In genomic region chr16:89906141-89907025, GRCh38 we compare ENCODE assay signal across 25 cellular contexts. TPM values are rescaled to one million over a fixed set of nuclear protein-coding genes. Genes with fewer than 3 reads are reported as not detected.
DNase-seq lines count a peak whose midpoint lies in the region; ATAC-seq and TF ChIP-seq lines count a peak whose summit lies in the region.
"Had no signal": no experiment of that assay in that cellular context is flagged by ENCODE, and none has a peak within 500 bp of the region (broad histone marks: within the 10 kb centered on the region; RNA-seq: fewer than 3 reads in every experiment).

No MANE protein-coding gene starts in this region.

- no peak overlapping the region for H3K27ac Mint-ChIP-seq in HFFc6
- peak overlapping the region; percentile 11 to 24 for H3K27ac Mint-ChIP-seq in natural killer cell
- H3K27ac Mint-ChIP-seq: activated naive CD4-positive, alpha-beta T cell treated with anti-CD3 and anti-CD28 coated beads, Interleukin-2, amount 50 U/mL, for 72 hours; activated T-helper 2 cell treated with anti-CD3 and anti-CD28 coated beads, Interferon-gamma antibody, Interleukin-2, Interleukin-4, amounts not matched to agents 10 μg/mL and 5 μg/mL and 100 μg/mL, durations not matched to agents 14 hours and 24 hours and 36 hours; memory B cell had no signal

- peaks cover 60% of the 10 kb centered on the region for H3K36me3 ChIP-seq in BE2C
- H3K36me3 ChIP-seq: uterus had no signal

- peaks cover 30% of the 10 kb centered on the region for H3K4me1 ChIP-seq in BE2C
- H3K4me1 ChIP-seq: uterus had no signal

- H3K27me3 ChIP-seq in BE2C, result no peaks in the 10 kb centered on the region
- H3K27me3 ChIP-seq: neutrophil, suprapubic skin, uterus had no signal

- peak overlapping the region; percentile 15 for H3K4me3 ChIP-seq in BE2C (ENCODE audit: low read depth, low read length)
- H3K4me3 ChIP-seq: suprapubic skin, uterus had no signal

- H3K4me1 Mint-ChIP-seq in HFFc6 (ENCODE audit: low read depth), result no peaks in the 10 kb centered on the region
- H3K4me1 Mint-ChIP-seq in natural killer cell, result peaks cover 0 to 17% of the 10 kb centered on the region in 2 donors

- intact Hi-C loops in natural killer cell (cut with micrococcal nuclease), result no loop called here

- H3K9me3 Mint-ChIP-seq in HFFc6 (peaks cover 7% of the 10 kb centered on the region; the same call in 1 of the 2 replicates), natural killer cell (no peaks in the 10 kb centered on the region)
- H3K9me3 Mint-ChIP-seq: activated naive CD4-positive, alpha-beta T cell treated with anti-CD3 and anti-CD28 coated beads, Interleukin-2, amount 50 U/mL, for 72 hours; activated T-helper 2 cell treated with anti-CD3 and anti-CD28 coated beads, Interferon-gamma antibody, Interleukin-2, Interleukin-4, amounts not matched to agents 10 μg/mL and 5 μg/mL and 100 μg/mL, durations not matched to agents 14 hours and 24 hours and 36 hours; CD4-positive, CD25-positive, alpha-beta regulatory T cell; memory B cell had no signal

- peaks cover 3% of the 10 kb centered on the region for H3K27me3 Mint-ChIP-seq in HFFc6 (ENCODE audit: insufficient read depth)
- H3K27me3 Mint-ChIP-seq in natural killer cell (ENCODE audit: low read depth in 2 of 2), result no peaks in the 10 kb centered on the region
- H3K27me3 Mint-ChIP-seq: CD4-positive, CD25-positive, alpha-beta regulatory T cell; memory B cell had no signal

- H3K27ac ChIP-seq in angular gyrus (ENCODE audit: low read depth, low read length), result peak overlapping the region; percentile 12
- H3K27ac ChIP-seq: epithelial cell of prostate, neutrophil, suprapubic skin, uterus had no signal

- H3K4me3 Mint-ChIP-seq in HFFc6 (no peak overlapping the region), natural killer cell (no peak overlapping the region)
- H3K4me3 Mint-ChIP-seq: CD4-positive, CD25-positive, alpha-beta regulatory T cell; memory B cell had no signal

- no peaks in the 10 kb centered on the region for H3K9me3 ChIP-seq in BE2C
- H3K9me3 ChIP-seq: neutrophil, suprapubic skin, uterus had no signal

- peak; percentile 80 for DNase-seq in BE2C
- DNase-seq in HFFc6, result no peak
- no peak for DNase-seq in natural killer cell
- no peak for DNase-seq in pons (ENCODE audit: low spot score)
- DNase-seq: activated CD4-positive, alpha-beta T cell treated with anti-CD3 and anti-CD28 coated beads, Interleukin-2, amount 50 U/mL, for 1 hour; activated CD8-positive, alpha-beta memory T cell treated with anti-CD3 and anti-CD28 coated beads, Interleukin-2, amount 50 U/mL, for 48 hours; CD4-positive, CD25-positive, alpha-beta regulatory T cell; EL; HCEC 1CT; KG1; NCI-H1694 treated with DMSO at 0.1 percent for 48 hours; NCI-H2227 treated with DMSO at 0.1 percent for 48 hours; RPMI8226; small intestine; stimulated activated CD4-positive, alpha-beta T cell treated with anti-CD3 and anti-CD28 coated beads, Interleukin-1b, Interleukin-23, amount 100 ng/mL, for 48 hours; uterus had no signal

- ATAC-seq in natural killer cell (peak in 2 of 3 donors; percentile 34 to 40), HG03342 (IDR thresholded peaks at IDR 0.05; ENCODE audit: unreplicated experiment) (no peak), HG03432 (IDR thresholded peaks at IDR 0.05; ENCODE audit: unreplicated experiment) (no peak)
- ATAC-seq: activated naive CD4-positive, alpha-beta T cell treated with anti-CD3 and anti-CD28 coated beads, Interleukin-2, amount 50 U/mL, for 72 hours had no signal

- H3K36me3 Mint-ChIP-seq in HFFc6 (ENCODE audit: low read depth) (peaks cover 24% of the 10 kb centered on the region), natural killer cell (no peaks in the 10 kb centered on the region)

- TF ChIP-seq CTCF in BE2C (IDR thresholded peaks at IDR 0.05; ENCODE audit: low read depth, low read length) (0 out of 2 replicates have a peak, but pooled peaks have one; percentile 7), HFFc6 (IDR thresholded peaks at IDR 0.05) (0 out of 2 replicates have a peak, but pooled peaks have one; percentile 23), natural killer cell (IDR thresholded peaks at IDR 0.05) (no peak)

RNA-seq across cellular contexts. Expression of gene MC1R, which starts 12.3 kb away (rescaled TPM):
- polyA plus RNA-seq in BE2C (2012; ENCODE audit: insufficient read depth, insufficient read length, low read depth), result 35.3 TPM
- 1 to 10 TPM; 2.1 to 3.2 (median 3.0) TPM for total RNA-seq in HFFc6 (2021; fragmentation: NEBNext Ultra II Directional; extraction: Animal tissue kit (Norgen Biotek cat#: 25700))
- total RNA-seq in natural killer cell, result 10 to 100 TPM; 12.3 to 22.2 (median 13.7) TPM

RNA-seq across cellular contexts. Expression of gene TUBB3, which starts 16.8 kb away (rescaled TPM):
- polyA plus RNA-seq in BE2C (2012; ENCODE audit: insufficient read depth, insufficient read length, low read depth), result 710 TPM
- 100 to 1,000 TPM; 147 to 212 (median 164) TPM for total RNA-seq in HFFc6 (2021; fragmentation: NEBNext Ultra II Directional; extraction: Animal tissue kit (Norgen Biotek cat#: 25700))
- 1 to 10 TPM; 1.1 to 1.3 (median 1.2) TPM for total RNA-seq in natural killer cell

RNA-seq across cellular contexts. Expression of gene TCF25, which starts 33.0 kb away (rescaled TPM):
- polyA plus RNA-seq in BE2C (2012; ENCODE audit: insufficient read depth, insufficient read length, low read depth), result 410 TPM
- total RNA-seq in HFFc6 (2021; fragmentation: NEBNext Ultra II Directional; extraction: Animal tissue kit (Norgen Biotek cat#: 25700)), result 100 to 1,000 TPM; 157 to 202 (median 170) TPM
- 100 to 1,000 TPM; 509 to 682 (median 567) TPM for total RNA-seq in natural killer cell

RNA-seq across cellular contexts. Expression of gene DEF8, which starts 42.2 kb away (rescaled TPM):
- polyA plus RNA-seq in BE2C (2012; ENCODE audit: insufficient read depth, insufficient read length, low read depth), result 249 TPM
- 10 to 100 TPM; 59.6 to 69.2 (median 65.9) TPM for total RNA-seq in HFFc6 (2021; fragmentation: NEBNext Ultra II Directional; extraction: Animal tissue kit (Norgen Biotek cat#: 25700))
- total RNA-seq in natural killer cell, result 10 to 100 TPM; 43.0 to 60.3 (median 50.1) TPM

Comparison
In these comparisons a context has a peak if more than half of its experiments do, and no peak if none do; other contexts are left out.
1. ATAC-seq: peak in natural killer cell (2 of 3); none in HG03342 (single experiment) and HG03432 (single experiment).
2. RNA of gene TUBB3, which starts 16.8 kb away (total RNA-seq): 147 to 212 TPM in HFFc6; 1.1 to 1.3 TPM in natural killer cell; every median in the first group is over 10 times any median in the second.